In genomic region chr13:79457948-79458347, GRCh38 we compare ENCODE assay signal across 12 cellular contexts. TPM values are rescaled to one million over a fixed set of nuclear protein-coding genes. Genes with fewer than 3 reads are reported as not detected.
DNase-seq lines count a peak whose midpoint lies in the region; ATAC-seq and TF ChIP-seq lines count a peak whose summit lies in the region.
"Had no signal": no experiment of that assay in that cellular context is flagged by ENCODE, and none has a peak within 500 bp of the region (broad histone marks: within the 10 kb centered on the region; RNA-seq: fewer than 3 reads in every experiment).

No MANE protein-coding gene starts in this region.

- H3K4me3 ChIP-seq in MG63, result no peak overlapping the region
- H3K4me3 ChIP-seq in brain microvascular endothelial cell (ENCODE audit: low read depth, low read length), result no peak overlapping the region
- H3K4me3 ChIP-seq in PC-9, result no peak overlapping the region
- H3K4me3 ChIP-seq: esophagus squamous epithelium had no signal

- no TSS peak for BruUV-seq in PC-9 (replicated peaks; lab: Mats Ljungman, UMichigan)

- no peak overlapping the region for H2AFZ ChIP-seq in PC-9

- H3K4me3 Mint-ChIP-seq in neural crest cell, result no peak overlapping the region
- H3K4me3 Mint-ChIP-seq: activated naive CD8-positive, alpha-beta T cell treated with anti-CD3 and anti-CD28 coated beads, Interleukin-2, amount 10 ng/mL, durations not matched to agents 7 days and 5 days; stimulated activated naive B cell treated with anti-CD40 and anti-IgM and Interleukin-4, amounts not matched to agents 10 μg/mL and 1 μg/mL and 100 μg/mL, for 72 hours had no signal

- POLR2A ChIA-PET in PC-9 (lab: Charles Lee; ENCODE audit: unreplicated experiment), result no interaction called here

- H3K27me3 Mint-ChIP-seq in neural crest cell (ENCODE audit: low read depth), result no peaks in the 10 kb centered on the region

- H3K9me3 ChIP-seq in MG63 (no peaks in the 10 kb centered on the region), PC-9 (ENCODE audit: insufficient read depth, low read depth) (no peaks in the 10 kb centered on the region)
- H3K9me3 ChIP-seq: esophagus squamous epithelium had no signal

- intact Hi-C loops in PC-9 (cut with micrococcal nuclease; ENCODE audit: unreplicated experiment), result no loop called here

- peak; percentile 86 to 89 for ATAC-seq in activated CD4-positive, CD25-positive, alpha-beta regulatory T cell treated with anti-CD3 and anti-CD28 coated beads, Interleukin-2, amount 50 U/mL, for 24 hours
- ATAC-seq in GM21723 (IDR thresholded peaks at IDR 0.05; ENCODE audit: unreplicated experiment), result no peak
- ATAC-seq: stimulated activated naive B cell treated with anti-CD40 and anti-IgM and Interleukin-4, amounts not matched to agents 10 μg/mL and 1 μg/mL and 100 μg/mL, for 72 hours had no signal

- no peaks in the 10 kb centered on the region for H3K27me3 ChIP-seq in MG63
- H3K27me3 ChIP-seq in brain microvascular endothelial cell (replicated peaks), result no peaks in the 10 kb centered on the region
- H3K27me3 ChIP-seq in PC-9 (ENCODE audit: insufficient read depth, low read depth), result no peaks in the 10 kb centered on the region
- H3K27me3 ChIP-seq: esophagus squamous epithelium had no signal

- H3K36me3 ChIP-seq in MG63, result no peaks in the 10 kb centered on the region
- H3K36me3 ChIP-seq in brain microvascular endothelial cell (replicated peaks), result no peaks in the 10 kb centered on the region
- no peaks in the 10 kb centered on the region for H3K36me3 ChIP-seq in PC-9 (ENCODE audit: low read depth)
- H3K36me3 ChIP-seq: esophagus squamous epithelium had no signal

- no peaks in the 10 kb centered on the region for H4K20me1 ChIP-seq in PC-9 (ENCODE audit: insufficient read depth)

- H3K9me2 ChIP-seq in PC-9 (ENCODE audit: insufficient read depth), result no peaks in the 10 kb centered on the region

- DNase-seq in activated CD4-positive, CD25-positive, alpha-beta regulatory T cell (lab: John Stamatoyannopoulos, UW), result no peak
- DNase-seq in MG63 (peak; percentile 60), brain microvascular endothelial cell (peak; percentile 93), neural crest cell (ENCODE audit: low read depth, low spot score) (no peak), PC-9 (no peak), epidermal melanocyte (ENCODE audit: insufficient read length, low spot score) (no peak)
- DNase-seq: activated naive CD8-positive, alpha-beta T cell treated with anti-CD3 and anti-CD28 coated beads, Interleukin-2, amount 10 ng/mL, durations not matched to agents 7 days and 5 days; esophagus squamous epithelium; stimulated activated naive B cell treated with anti-CD40 and anti-IgM and Interleukin-4, amounts not matched to agents 10 μg/mL and 1 μg/mL and 100 μg/mL, for 72 hours had no signal

- H3K27ac Mint-ChIP-seq in neural crest cell (ENCODE audit: unreplicated experiment), result peak overlapping the region; percentile 78
- H3K27ac Mint-ChIP-seq: activated naive CD8-positive, alpha-beta T cell treated with anti-CD3 and anti-CD28 coated beads, Interleukin-2, amount 10 ng/mL, durations not matched to agents 7 days and 5 days had no signal

- H3K9me3 Mint-ChIP-seq in neural crest cell, result no peaks in the 10 kb centered on the region
- H3K9me3 Mint-ChIP-seq: stimulated activated naive B cell treated with anti-CD40 and anti-IgM and Interleukin-4, amounts not matched to agents 10 μg/mL and 1 μg/mL and 100 μg/mL, for 72 hours had no signal

- CTCF ChIA-PET in PC-9 (lab: Charles Lee), result no interaction called here

- no peaks in the 10 kb centered on the region for H3K79me2 ChIP-seq in PC-9 (ENCODE audit: low read depth)

- in situ Hi-C loops in brain microvascular endothelial cell (cut with HindIII; ENCODE audit: low pct_ligation_motif_present, low sequenced_read_pairs), result no loop called here

- H3K4me1 ChIP-seq in PC-9 (replicated peaks; ENCODE audit: insufficient read depth), result peaks cover 31% of the 10 kb centered on the region

- TF ChIP-seq CTCF in brain microvascular endothelial cell (IDR thresholded peaks at IDR 0.05; ENCODE audit: low read depth, low read length, missing control alignments) (no peak), neural crest cell (conservative IDR thresholded peaks at IDR 0.05) (no peak), PC-9 (conservative IDR thresholded peaks at IDR 0.05) (no peak)

- peaks cover 3% of the 10 kb centered on the region for H3K4me1 Mint-ChIP-seq in neural crest cell

- no peak overlapping the region for H3K4me2 ChIP-seq in PC-9
- H3K4me2 ChIP-seq: KMS-11 had no signal

- peaks cover 13% of the 10 kb centered on the region; the same call in 1 of the 2 replicates for H3F3A ChIP-seq in PC-9 (ENCODE audit: insufficient read depth, low read depth)

- H3K36me3 Mint-ChIP-seq in neural crest cell (ENCODE audit: low read depth), result no peaks in the 10 kb centered on the region
- H3K36me3 Mint-ChIP-seq: stimulated activated naive B cell treated with anti-CD40 and anti-IgM and Interleukin-4, amounts not matched to agents 10 μg/mL and 1 μg/mL and 100 μg/mL, for 72 hours had no signal

- H3K27ac ChIP-seq in brain microvascular endothelial cell (peak overlapping the region; percentile 55), PC-9 (no peak overlapping the region)
- H3K27ac ChIP-seq: esophagus squamous epithelium, KMS-11 had no signal

RNA-seq across cellular contexts. Expression of gene NDFIP2, which starts 23.0 kb away (rescaled TPM):
- 27.3 and 45.9 TPM in 2 replicates for total RNA-seq in MG63 (2014; rRNA removed; shearing (Covaris generic); ENCODE audit: low replicate concordance)
- total RNA-seq in neural crest cell (21.2 and 22.7 TPM in 2 replicates), PC-9 (2021) (47.9 and 48.4 TPM in 2 replicates)

RNA-seq across cellular contexts. Expression of gene RBM26, which starts 51.9 kb away (rescaled TPM):
- 22.7 and 24.6 TPM in 2 replicates for total RNA-seq in MG63 (2014; rRNA removed; shearing (Covaris generic); ENCODE audit: low replicate concordance)
- 78.1 and 81.2 TPM in 2 replicates for total RNA-seq in neural crest cell
- 35.2 and 40.4 TPM in 2 replicates for total RNA-seq in PC-9 (2021)

Comparison
In these comparisons a context has a peak if more than half of its experiments do, and no peak if none do; other contexts are left out.
1. DNase-seq: peak in MG63 (single experiment) and brain microvascular endothelial cell (single experiment); none in activated CD4-positive, CD25-positive, alpha-beta regulatory T cell (0 of 4), neural crest cell (single experiment), PC-9 (0 of 2) and epidermal melanocyte (single experiment).